Comparison of ENCODE assay signal across 14 cellular contexts in the genomic region with DNA sequence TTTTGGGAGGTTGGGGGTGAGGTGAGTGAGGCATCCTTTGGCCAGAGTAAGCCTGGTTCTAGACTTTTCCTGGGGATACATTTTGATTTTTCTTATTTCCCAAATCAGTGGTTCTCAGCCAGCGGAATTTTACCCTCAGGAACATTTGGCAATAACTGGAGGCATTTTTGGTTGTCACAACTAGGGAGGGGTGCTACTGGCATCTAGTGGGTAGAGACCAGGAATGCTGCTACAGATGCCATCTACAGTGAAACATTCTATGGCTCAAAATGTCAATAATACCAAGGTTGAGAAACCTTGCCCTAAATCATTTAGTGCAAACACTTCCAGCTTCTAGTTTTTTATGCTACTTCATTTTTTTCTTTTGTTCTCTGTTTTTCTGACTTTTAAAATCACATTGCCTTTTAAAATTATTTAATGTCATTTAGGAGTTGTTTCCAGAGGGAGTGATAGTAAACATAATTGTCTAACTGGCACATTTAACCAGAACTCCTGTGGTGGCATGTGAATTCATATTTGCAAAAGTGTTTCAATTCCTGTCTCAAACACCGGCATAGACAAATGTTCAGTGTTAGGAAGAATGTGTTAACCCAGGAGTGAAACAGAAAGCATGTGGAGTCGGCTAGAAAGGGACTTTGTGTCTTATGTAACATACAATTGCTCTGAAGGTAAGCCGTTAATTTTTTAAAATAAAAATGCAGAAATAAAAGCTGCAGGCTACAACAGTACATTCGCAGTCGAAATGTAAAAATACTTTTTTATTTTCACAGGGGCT. TPM values are rescaled to one million over a fixed set of nuclear protein-coding genes. Genes with fewer than 3 reads are reported as not detected.
A peak's percentile ranks its signal among the peaks of the same experiment; 100 is the strongest.
DNase-seq lines count a peak whose midpoint lies in the region; ATAC-seq and TF ChIP-seq lines count a peak whose summit lies in the region.
"Had no signal": no experiment of that assay in that cellular context is flagged by ENCODE, and none has a peak within 500 bp of the region (broad histone marks: within the 10 kb centered on the region; RNA-seq: fewer than 3 reads in every experiment).

No MANE protein-coding gene starts in this region.

- H3K4me3 Mint-ChIP-seq in Caco-2 (ENCODE audit: unreplicated experiment): no peak overlapping the region

- POLR2A ChIA-PET in Caco-2 (lab: Charles Lee): no interaction called here

- no peaks in the 10 kb centered on the region for H3K9me3 Mint-ChIP-seq in Caco-2 (ENCODE audit: unreplicated experiment)

- H3K27ac Mint-ChIP-seq in Caco-2 (ENCODE audit: unreplicated experiment): no peak overlapping the region

- no peaks in the 10 kb centered on the region for H3K4me1 ChIP-seq in Caco-2
- H3K4me1 ChIP-seq: Peyer's patch had no signal

- peak; percentile 64 for ATAC-seq in HG02678 (IDR thresholded peaks at IDR 0.05; ENCODE audit: unreplicated experiment)
- no peak for ATAC-seq in HG03565 (IDR thresholded peaks at IDR 0.05; ENCODE audit: unreplicated experiment)

- DNase-seq in GM10266 (ENCODE audit: extremely low spot score): no peak
- DNase-seq in astrocyte of the hippocampus (ENCODE audit: low read depth, low spot score): peak; percentile 36
- DNase-seq in myocyte (ENCODE audit: low read depth): peak; percentile 59
- no peak for DNase-seq in stimulated activated CD4-positive, alpha-beta T cell treated with anti-CD3 and anti-CD28 coated beads, Interleukin-4, amount 100 ng/mL, for 4 hours
- no peak for DNase-seq in Caco-2
- no peak for DNase-seq in RPMI8226
- DNase-seq: amygdala; COR-L47; IMR-90; NCI-H2171 treated with DMSO at 0.1 percent for 48 hours; Peyer's patch; stimulated activated CD4-positive, alpha-beta T cell treated with anti-CD3 and anti-CD28 coated beads, Interleukin-4, amount 100 ng/mL, for 24 hours had no signal

- H3K4me3 ChIP-seq in Caco-2 (ENCODE audit: low read depth, low read length): no peak overlapping the region
- H3K4me3 ChIP-seq: Peyer's patch had no signal

- no peaks in the 10 kb centered on the region for H3K4me1 Mint-ChIP-seq in Caco-2 (ENCODE audit: low read depth, unreplicated experiment)

- H3K27me3 Mint-ChIP-seq in Caco-2 (ENCODE audit: insufficient read depth, unreplicated experiment): no peaks in the 10 kb centered on the region

- H3K36me3 Mint-ChIP-seq in Caco-2 (ENCODE audit: insufficient read depth, unreplicated experiment): no peaks in the 10 kb centered on the region

- no peaks in the 10 kb centered on the region for H3K27me3 ChIP-seq in Caco-2 (replicated peaks; ENCODE audit: control insufficient read depth, insufficient read depth, low read length)
- H3K27me3 ChIP-seq: Peyer's patch had no signal

- H3K9me3 ChIP-seq in Caco-2: no peaks in the 10 kb centered on the region
- H3K9me3 ChIP-seq: Peyer's patch had no signal

- no peaks in the 10 kb centered on the region for H3K36me3 ChIP-seq in Caco-2 (ENCODE audit: control insufficient read depth, insufficient read depth, low read length)
- H3K36me3 ChIP-seq: Peyer's patch had no signal

- peak; percentile 10 for TF ChIP-seq CTCF in GM10266 (IDR thresholded peaks at IDR 0.05; ENCODE audit: control insufficient read depth, insufficient read depth, low read depth, missing control alignments)
- TF ChIP-seq CTCF in Caco-2 (IDR thresholded peaks at IDR 0.05; ENCODE audit: insufficient read depth in 1 of 2, low read depth in 1 of 2, low read length in 1 of 2, severe bottlenecking in 1 of 2, unreplicated experiment in 1 of 2): peak in 1 of 2 experiments; percentile 13

- intact Hi-C loops in Caco-2 (cut with micrococcal nuclease; ENCODE audit: unreplicated experiment): no loop called here

- CTCF ChIA-PET in Caco-2 (lab: Charles Lee): interaction anchor here (1.1 kb wide), 1 partner anchor 79 kb away, joined by 3 read pairs; no protein-coding TSS in a partner anchor

- no TSS peak for BruUV-seq in Caco-2 (replicated peaks; lab: Mats Ljungman, UMichigan)

RNA-seq across cellular contexts. Expression of gene QRSL1, which starts 59.0 kb away (rescaled TPM):
- total RNA-seq in myocyte (13.1 and 13.4 TPM in 2 replicates), Caco-2 (2022) (19.0 and 19.5 TPM in 2 replicates)
- 6.0 TPM for polyA plus RNA-seq in myocyte (2012)

RNA-seq across cellular contexts. Expression of gene RTN4IP1, which starts 59.1 kb away (rescaled TPM):
- total RNA-seq in myocyte: 13.5 and 13.6 TPM in 2 replicates
- 8.5 TPM for polyA plus RNA-seq in myocyte (2012)
- total RNA-seq in Caco-2 (2022): 10.8 and 11.2 TPM in 2 replicates

Comparison
In these comparisons a context has a peak if more than half of its experiments do, and no peak if none do; other contexts are left out.
1. DNase-seq: peak in astrocyte of the hippocampus (single experiment) and myocyte (single experiment); none in GM10266 (single experiment), stimulated activated CD4-positive, alpha-beta T cell treated with anti-CD3 and anti-CD28 coated beads, Interleukin-4, amount 100 ng/mL, for 4 hours (0 of 2), Caco-2 (0 of 2) and RPMI8226 (single experiment).